Comparison of ENCODE assay signal across 18 cellular contexts in the genomic region with DNA sequence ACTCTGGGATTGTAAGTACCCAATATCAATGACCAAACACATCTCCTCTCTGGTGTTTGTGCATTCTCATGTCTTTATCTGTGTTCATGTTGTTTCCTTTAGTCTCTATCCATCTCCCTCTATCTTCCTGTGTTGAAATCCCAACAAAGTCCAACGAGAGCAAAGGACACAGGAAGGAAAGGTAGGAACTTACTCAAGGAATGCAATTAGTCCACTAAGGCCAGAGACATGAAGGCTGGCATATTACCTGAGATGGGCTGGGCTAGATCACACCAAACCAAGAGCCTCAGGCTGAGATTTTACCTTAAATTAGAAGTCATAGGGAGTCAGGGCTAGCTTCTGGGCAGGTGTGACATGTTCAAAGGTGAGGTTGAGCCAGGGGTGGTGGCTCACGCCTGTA. TPM values are rescaled to one million over a fixed set of nuclear protein-coding genes. Genes with fewer than 3 reads are reported as not detected.
DNase-seq lines count a peak whose midpoint lies in the region; ATAC-seq, FAIRE-seq and TF ChIP-seq lines count a peak whose summit lies in the region.
"Had no signal": no experiment of that assay in that cellular context is flagged by ENCODE, and none has a peak within 500 bp of the region (broad histone marks: within the 10 kb centered on the region; RNA-seq: fewer than 3 reads in every experiment).

No MANE protein-coding gene starts in this region.

- CTCF ChIA-PET in CD8-positive, alpha-beta T cell (lab: Charles Lee), result interaction anchor here (1.2 kb wide), 1 partner anchor 12 kb away, joined by 4 read pairs; no protein-coding TSS in a partner anchor

- no peak overlapping the region for H3K18ac ChIP-seq in trophoblast cell (ENCODE audit: low read length)

- peak overlapping the region; percentile 77 for H3K27ac Mint-ChIP-seq in T-helper 17 cell
- no peak overlapping the region for H3K27ac Mint-ChIP-seq in CD8-positive, alpha-beta T cell
- H3K27ac Mint-ChIP-seq: B cell, GM23338 had no signal

- H4K91ac ChIP-seq in trophoblast cell (ENCODE audit: low read depth, low read length), result no peak overlapping the region

- no peak overlapping the region for H3K4me2 ChIP-seq in trophoblast cell (ENCODE audit: low read length)
- H3K4me2 ChIP-seq: GM23338 had no signal

- no CpG with 5 or more reads among the region's 2 CpGs for WGBS in trophoblast cell (ENCODE audit: extremely low coverage, insufficient coverage, insufficient read length)

- no peak overlapping the region for H2BK5ac ChIP-seq in trophoblast cell (ENCODE audit: low read depth, low read length, poor library complexity)

- no peak overlapping the region for H3K23ac ChIP-seq in trophoblast cell (ENCODE audit: low read length)

- H3K36me3 ChIP-seq in trophoblast cell (ENCODE audit: control insufficient read depth in 1 of 2, insufficient read depth in 2 of 2, low read length in 2 of 2), result no peaks in the 10 kb centered on the region
- no peaks in the 10 kb centered on the region for H3K36me3 ChIP-seq in CD8-positive, alpha-beta T cell (ENCODE audit: insufficient read depth, low read length)
- H3K36me3 ChIP-seq: BLaER1 treated with 17β-estradiol and CSF1 and Interleukin-3, amounts not matched to agents 10 nM and 100 nM had no signal

- no peak overlapping the region for H4K8ac ChIP-seq in trophoblast cell (ENCODE audit: low read depth, low read length)

- H2AFZ ChIP-seq in trophoblast cell (ENCODE audit: insufficient read depth, low read length, poor library complexity), result no peak overlapping the region
- H2AFZ ChIP-seq: GM23338 had no signal

- no peak overlapping the region for H3K9ac ChIP-seq in trophoblast cell (ENCODE audit: low read length)
- H3K9ac ChIP-seq: BLaER1 treated with 17β-estradiol and CSF1 and Interleukin-3, amounts not matched to agents 10 nM and 100 nM had no signal

- no peak overlapping the region for H2AK5ac ChIP-seq in trophoblast cell (ENCODE audit: low read length)

- no peaks in the 10 kb centered on the region for H3K9me3 ChIP-seq in T-helper 17 cell (ENCODE audit: control insufficient read depth, low read length, poor library complexity, severe bottlenecking)
- H3K9me3 ChIP-seq in trophoblast cell (ENCODE audit: insufficient read depth, low read depth, low read length), result no peaks in the 10 kb centered on the region
- H3K9me3 ChIP-seq in CD8-positive, alpha-beta T cell (ENCODE audit: low read length), result no peaks in the 10 kb centered on the region
- H3K9me3 ChIP-seq: BLaER1 treated with 17β-estradiol and CSF1 and Interleukin-3, amounts not matched to agents 10 nM and 100 nM had no signal

- no peaks in the 10 kb centered on the region for H3K27me3 Mint-ChIP-seq in T-helper 17 cell
- no peaks in the 10 kb centered on the region for H3K27me3 Mint-ChIP-seq in CD8-positive, alpha-beta T cell (ENCODE audit: low read depth)

- intact Hi-C loops in left colon (cut with DNase I, micrococcal nuclease), result no loop called here
- intact Hi-C loops in CD8-positive, alpha-beta T cell (cut with DNase I, micrococcal nuclease), result no loop called here

- no peak overlapping the region for H2BK120ac ChIP-seq in trophoblast cell (ENCODE audit: insufficient read depth, low read length, poor library complexity)

- no peak overlapping the region for H4K12ac ChIP-seq in trophoblast cell (ENCODE audit: low read depth, low read length)

- no peaks in the 10 kb centered on the region for H3K27me3 ChIP-seq in trophoblast cell (ENCODE audit: insufficient read depth, low read length)
- no peaks in the 10 kb centered on the region for H3K27me3 ChIP-seq in CD8-positive, alpha-beta T cell (ENCODE audit: insufficient read depth, low read length)
- H3K27me3 ChIP-seq: BLaER1 treated with 17β-estradiol and CSF1 and Interleukin-3, amounts not matched to agents 10 nM and 100 nM had no signal

- no peaks in the 10 kb centered on the region for H3K79me2 ChIP-seq in trophoblast cell (ENCODE audit: control insufficient read depth, insufficient read depth, low read length, poor library complexity)

- H3K79me1 ChIP-seq in trophoblast cell (ENCODE audit: low read length), result no peaks in the 10 kb centered on the region

- H3K14ac ChIP-seq in trophoblast cell (ENCODE audit: low read length), result no peak overlapping the region

- H3K4me3 Mint-ChIP-seq in T-helper 17 cell, result no peak overlapping the region
- H3K4me3 Mint-ChIP-seq in CD8-positive, alpha-beta T cell, result no peak overlapping the region
- H3K4me3 Mint-ChIP-seq: B cell; CD8-positive, alpha-beta memory T cell; GM23338 had no signal

- H3K9me3 Mint-ChIP-seq in CD8-positive, alpha-beta T cell, result no peaks in the 10 kb centered on the region
- H3K9me3 Mint-ChIP-seq: CD8-positive, alpha-beta memory T cell; GM23338 had no signal

- TF ChIP-seq CTCF in CD8-positive, alpha-beta T cell (IDR thresholded peaks at IDR 0.05), result no peak

- H3K4me1 ChIP-seq in trophoblast cell (ENCODE audit: control insufficient read depth in 1 of 2, insufficient read depth in 2 of 2, low read length in 2 of 2), result peaks cover 3 to 5% of the 10 kb centered on the region in 2 experiments
- H3K4me1 ChIP-seq in CD8-positive, alpha-beta T cell (ENCODE audit: insufficient read depth, low read length), result no peaks in the 10 kb centered on the region

- no peak overlapping the region for H3K27ac ChIP-seq in trophoblast cell (ENCODE audit: low read depth, low read length)
- no peak overlapping the region for H3K27ac ChIP-seq in CD8-positive, alpha-beta T cell (ENCODE audit: low read depth, low read length)
- H3K27ac ChIP-seq: BLaER1 treated with 17β-estradiol and CSF1 and Interleukin-3, amounts not matched to agents 10 nM and 100 nM had no signal

- peak; percentile 58 for FAIRE-seq in urothelium cell line (lab: Jason Lieb, UNC)
- FAIRE-seq: D721Med, G401.6, GM12891, GM19239, H54 had no signal

- no peak for ATAC-seq in T-helper 17 cell
- peak; percentile 59 for ATAC-seq in left colon
- no peak for ATAC-seq in CD8-positive, alpha-beta T cell
- ATAC-seq in GM21786 (IDR thresholded peaks at IDR 0.05; ENCODE audit: unreplicated experiment), result no peak
- ATAC-seq: GM23338 had no signal

- no peak overlapping the region for H3K4ac ChIP-seq in trophoblast cell (ENCODE audit: low read depth, low read length)

- no peak overlapping the region for H3K4me3 ChIP-seq in trophoblast cell (ENCODE audit: low read depth, low read length)
- H3K4me3 ChIP-seq in CD8-positive, alpha-beta T cell (ENCODE audit: low read depth, low read length), result no peak overlapping the region
- H3K4me3 ChIP-seq: BLaER1 treated with 17β-estradiol and CSF1 and Interleukin-3, amounts not matched to agents 10 nM and 100 nM; GM23338 had no signal

- no peak overlapping the region for H2BK12ac ChIP-seq in trophoblast cell (ENCODE audit: low read length)

- POLR2A ChIA-PET in CD8-positive, alpha-beta T cell (lab: Charles Lee), result no interaction called here

- DNase-seq in T-helper 17 cell, result no peak
- DNase-seq in left colon, result peak in 1 of 2 donors; percentile 24
- peak; percentile 91 to 96 for DNase-seq in trophoblast cell
- DNase-seq in urothelium cell line (ENCODE audit: low spot score), result no peak
- DNase-seq in RPMI8226, result no peak
- DNase-seq in CD8-positive, alpha-beta T cell, result no peak
- DNase-seq: CD8-positive, alpha-beta memory T cell; COR-L47; HCEC 1CT had no signal

- peaks cover 11% of the 10 kb centered on the region for H3K4me1 Mint-ChIP-seq in T-helper 17 cell
- H3K4me1 Mint-ChIP-seq in CD8-positive, alpha-beta T cell (ENCODE audit: low read depth), result no peaks in the 10 kb centered on the region
- H3K4me1 Mint-ChIP-seq: B cell had no signal

- no peaks in the 10 kb centered on the region for H3K36me3 Mint-ChIP-seq in T-helper 17 cell (ENCODE audit: low read depth)
- no peaks in the 10 kb centered on the region for H3K36me3 Mint-ChIP-seq in CD8-positive, alpha-beta T cell
- H3K36me3 Mint-ChIP-seq: CD8-positive, alpha-beta memory T cell had no signal

RNA-seq across cellular contexts. Expression of gene LGALS3, which starts 14.3 kb away (rescaled TPM):
- total RNA-seq in T-helper 17 cell, result 10 to 100 TPM; 38.7 to 49.8 TPM
- total RNA-seq in left colon, result 1,000 to 10,000 TPM; 1,592 to 1,809 TPM
- polyA plus RNA-seq in trophoblast cell (2013), result 107 and 114 TPM in 2 replicates
- 1 to 10 TPM; 7.5 to 7.8 TPM for total RNA-seq in CD8-positive, alpha-beta T cell

Comparison
In these comparisons a context has a peak if more than half of its experiments do, and no peak if none do; other contexts are left out.
1. DNase-seq: peak in trophoblast cell (2 of 2); none in T-helper 17 cell (0 of 3), urothelium cell line (single experiment), RPMI8226 (single experiment) and CD8-positive, alpha-beta T cell (0 of 7).
2. RNA of gene LGALS3, which starts 14.3 kb away (total RNA-seq): 1,592 to 1,809 TPM in left colon; 38.7 to 49.8 TPM in T-helper 17 cell and 7.5 to 7.8 TPM in CD8-positive, alpha-beta T cell; every median in the first group is over 10 times any median in the second.